In the genomic region with DNA sequence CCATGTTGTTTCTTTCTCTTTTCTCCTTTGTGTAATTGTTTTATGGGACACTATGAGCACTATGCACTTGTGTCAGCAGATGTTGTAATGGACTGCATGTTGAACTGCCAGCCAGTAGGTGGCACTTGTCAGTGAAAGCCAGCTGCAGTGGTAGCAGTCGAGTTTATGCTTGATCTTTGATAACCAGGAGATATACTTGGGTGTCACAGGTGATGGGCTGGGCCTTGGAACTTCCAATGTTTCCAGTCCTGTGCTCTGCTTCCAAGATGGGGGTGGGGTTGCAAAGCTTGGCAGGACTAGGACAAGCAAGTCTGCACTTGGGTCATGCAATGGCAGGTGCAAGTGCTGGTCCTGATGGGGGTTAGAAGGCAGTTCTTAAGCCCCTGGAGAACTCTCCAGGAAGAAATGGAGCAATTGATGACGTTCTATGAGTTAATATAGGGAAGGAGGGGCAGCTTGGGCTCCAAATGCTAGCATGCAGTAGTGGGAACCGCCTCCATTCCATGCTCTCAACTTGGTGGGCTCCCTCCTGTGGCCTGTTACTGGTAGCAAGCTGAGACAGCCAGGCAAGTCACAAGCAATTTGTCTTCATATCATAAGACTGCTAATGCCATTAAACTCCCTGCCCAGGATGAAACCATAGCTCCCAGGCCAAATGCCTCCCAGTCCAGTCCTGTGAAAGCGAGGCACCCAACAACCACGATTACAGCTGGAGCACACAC, we compare ENCODE assay signal across 8 cellular contexts. TPM values are rescaled to one million over a fixed set of nuclear protein-coding genes. Genes with fewer than 3 reads are reported as not detected.
A peak's percentile ranks its signal among the peaks of the same experiment; 100 is the strongest.
DNase-seq lines count a peak whose midpoint lies in the region; ATAC-seq and TF ChIP-seq lines count a peak whose summit lies in the region.

No MANE protein-coding gene starts in this region.

- no peaks in the 10 kb centered on the region for H3K79me2 ChIP-seq in PC-9 (ENCODE audit: low read depth)

- TF ChIP-seq EP300 in transverse colon (IDR thresholded peaks at IDR 0.05; ENCODE audit: low read depth) = no peak

- no TSS peak for BruUV-seq in PC-9 (replicated peaks; lab: Mats Ljungman, UMichigan)

- H3F3A ChIP-seq in PC-9 (ENCODE audit: insufficient read depth, low read depth) = no peaks in the 10 kb centered on the region

- H3K27ac ChIP-seq in C4-2B (no peak overlapping the region), PC-9 (no peak overlapping the region), transverse colon (no peak overlapping the region)

- no peaks in the 10 kb centered on the region for H4K20me1 ChIP-seq in PC-9 (ENCODE audit: insufficient read depth)

- TF ChIP-seq POLR2A in transverse colon (IDR thresholded peaks at IDR 0.05) = no peak

- H3K36me3 ChIP-seq in PC-9 (ENCODE audit: low read depth) = no peaks in the 10 kb centered on the region
- H3K36me3 ChIP-seq in transverse colon = no peaks in the 10 kb centered on the region

- in situ Hi-C loops in astrocyte of the cerebellum (cut with HindIII; ENCODE audit: low sequenced_read_pairs) = no loop called here
- in situ Hi-C loops in transverse colon (cut with MboI; ENCODE audit: low pct_ligation_motif_present in 1 of 4, low pct_unique_long_range_greater_than_20kb in 1 of 4, low sequenced_read_pairs in 3 of 4) = loop anchor here in 2 of 4 donors (25.0 kb wide), 2 partner anchors 241 to 341 kb away; no protein-coding TSS in a partner anchor

- ATAC-seq in GM18861 (IDR thresholded peaks at IDR 0.05; ENCODE audit: unreplicated experiment) (peak; percentile 98), HG02970 (IDR thresholded peaks at IDR 0.05; ENCODE audit: low FRiP score, unreplicated experiment) (peak; percentile 95)

- intact Hi-C loops in PC-9 (cut with micrococcal nuclease; ENCODE audit: unreplicated experiment) = no loop called here
- intact Hi-C loops in transverse colon (cut with DNase I; ENCODE audit: low total_unique reads) = loop anchor here (10.0 kb wide), 1 partner anchor 343 kb away; no protein-coding TSS in a partner anchor

- H3K9me3 ChIP-seq in PC-9 (ENCODE audit: insufficient read depth, low read depth) = 0 out of 2 replicates have a peak, but pooled peaks cover 1% of the 10 kb centered on the region
- no peaks in the 10 kb centered on the region for H3K9me3 ChIP-seq in transverse colon

- H3K9me2 ChIP-seq in PC-9 (ENCODE audit: insufficient read depth) = peaks cover 6% of the 10 kb centered on the region

- CTCF ChIA-PET in PC-9 (lab: Charles Lee) = no interaction called here

- TF ChIP-seq CTCF in C4-2B (conservative IDR thresholded peaks at IDR 0.05) (peak; percentile 84), PC-9 (conservative IDR thresholded peaks at IDR 0.05) (peak; percentile 73), astrocyte of the cerebellum (IDR thresholded peaks at IDR 0.05; ENCODE audit: low read depth, low read length, missing control alignments) (peak; percentile 58), transverse colon (IDR thresholded peaks at IDR 0.05) (peak; percentile 47 to 61 (median 55))

- WGBS in transverse colon (ENCODE audit: low coverage in 1 of 2), 2 donors = 57 to 60% methylated on average over 2 to 5 of the region's 5 CpGs

- no peaks in the 10 kb centered on the region for H3K4me1 ChIP-seq in PC-9 (replicated peaks; ENCODE audit: insufficient read depth)
- H3K4me1 ChIP-seq in transverse colon = no peaks in the 10 kb centered on the region

- DNase-seq in PC-9 (peak in 1 of 2 experiments; percentile 39), astrocyte of the cerebellum (ENCODE audit: low read depth) (no peak), kidney tubule cell (ENCODE audit: low spot score) (peak; percentile 57), transverse colon (no peak), NCI-H2196 (lab: John Stamatoyannopoulos, UW; ENCODE audit: unreplicated experiment) (no peak)

- H3K27me3 ChIP-seq in PC-9 (ENCODE audit: insufficient read depth, low read depth) (no peaks in the 10 kb centered on the region), transverse colon (no peaks in the 10 kb centered on the region)

- H3K4me2 ChIP-seq in PC-9 = no peak overlapping the region

- H2AFZ ChIP-seq in PC-9 = 0 out of 2 replicates have a peak overlapping the region, but pooled peaks have one; percentile 48

- POLR2A ChIA-PET in PC-9 (lab: Charles Lee; ENCODE audit: unreplicated experiment) = no interaction called here

- H3K4me3 ChIP-seq in PC-9 (no peak overlapping the region), astrocyte of the cerebellum (ENCODE audit: low read depth, low read length) (no peak overlapping the region), transverse colon (no peak overlapping the region)

RNA-seq across cellular contexts. Expression of a gene that starts 21.0 kb away (rescaled TPM):
- total RNA-seq in PC-9 (2021) = not detected in 2 replicates
- total RNA-seq in transverse colon = under 1 TPM in 1 of 4 donors, not detected in 3; 0.16 TPM
